ENCODE assay signal across 16 cellular contexts in genomic region chr10:99975106-99975829, GRCh38. TPM values are rescaled to one million over a fixed set of nuclear protein-coding genes. Genes with fewer than 3 reads are reported as not detected.
DNase-seq lines count a peak whose midpoint lies in the region; ATAC-seq and TF ChIP-seq lines count a peak whose summit lies in the region.
"Had no signal": no experiment of that assay in that cellular context is flagged by ENCODE, and none has a peak within 500 bp of the region (broad histone marks: within the 10 kb centered on the region; RNA-seq: fewer than 3 reads in every experiment).

No MANE protein-coding gene starts in this region.

- peak; percentile 59 for DNase-seq in GM12865 (ENCODE audit: low read depth)
- no peak for DNase-seq in adipocyte (ENCODE audit: low read depth)
- DNase-seq in psoas muscle, result no peak
- DNase-seq in NCI-H2196 (lab: John Stamatoyannopoulos, UW; ENCODE audit: unreplicated experiment), result no peak
- DNase-seq in H9, result no peak
- DNase-seq in SKM-1 (lab: John Stamatoyannopoulos, UW; ENCODE audit: unreplicated experiment), result no peak
- DNase-seq in CD4-positive, alpha-beta memory T cell, result no peak
- DNase-seq: activated CD8-positive, alpha-beta memory T cell treated with anti-CD3 and anti-CD28 coated beads, Interleukin-2, amount 10 ng/mL, durations not matched to agents 7 days and 5 days; activated naive CD8-positive, alpha-beta T cell treated with anti-CD3 and anti-CD28 coated beads, Interleukin-2, amount 10 ng/mL, durations not matched to agents 7 days and 5 days; colonic mucosa; H7; NCI-H2171; Peyer's patch had no signal

- peaks cover 0 to 2% of the 10 kb centered on the region in 2 experiments; a peak in 2 of 5 replicates for H3K9me3 Mint-ChIP-seq in H9
- H3K9me3 Mint-ChIP-seq in CD4-positive, alpha-beta memory T cell, result no peaks in the 10 kb centered on the region
- H3K9me3 Mint-ChIP-seq: activated naive CD8-positive, alpha-beta T cell treated with anti-CD3 and anti-CD28 coated beads, Interleukin-2, amount 10 ng/mL, durations not matched to agents 7 days and 5 days; neural crest cell had no signal

- 83 to 88% (median 86%) methylated on average over 8 of the region's 8 CpGs for WGBS in psoas muscle, 3 donors
- no CpG with 5 or more reads among the region's 8 CpGs for WGBS in H9 (ENCODE audit: extremely low coverage, insufficient read length, low lambda C conversion rate)

- no peaks in the 10 kb centered on the region for H3K27me3 Mint-ChIP-seq in H9 (ENCODE audit: low read depth)
- H3K27me3 Mint-ChIP-seq in CD4-positive, alpha-beta memory T cell, result no peaks in the 10 kb centered on the region
- H3K27me3 Mint-ChIP-seq: activated CD8-positive, alpha-beta memory T cell treated with anti-CD3 and anti-CD28 coated beads, Interleukin-2, amount 10 ng/mL, durations not matched to agents 7 days and 5 days; activated naive CD8-positive, alpha-beta T cell treated with anti-CD3 and anti-CD28 coated beads, Interleukin-2, amount 10 ng/mL, durations not matched to agents 7 days and 5 days had no signal

- H3K27me3 ChIP-seq in adipocyte (replicated peaks; ENCODE audit: control insufficient read depth, insufficient read depth, low read length), result no peaks in the 10 kb centered on the region
- H3K27me3 ChIP-seq in psoas muscle (ENCODE audit: insufficient read depth in 3 of 3, low read length in 2 of 3), result no peaks in the 10 kb centered on the region
- H3K27me3 ChIP-seq in H9 (ENCODE audit: insufficient read depth, low read length), result no peaks in the 10 kb centered on the region
- no peaks in the 10 kb centered on the region for H3K27me3 ChIP-seq in CD4-positive, alpha-beta memory T cell (ENCODE audit: insufficient read depth, low read length)
- H3K27me3 ChIP-seq: colonic mucosa, Peyer's patch had no signal

- no peaks in the 10 kb centered on the region for H3K79me2 ChIP-seq in H9 (ENCODE audit: insufficient read depth, low read length)

- H3K79me1 ChIP-seq in H9 (ENCODE audit: insufficient read depth, low read depth, low read length, poor library complexity, severe bottlenecking), result no peaks in the 10 kb centered on the region

- H2AFZ ChIP-seq in H9 (ENCODE audit: low read length), result no peak overlapping the region

- H2BK20ac ChIP-seq in H9 (ENCODE audit: low read depth, low read length, poor library complexity, severe bottlenecking), result no peak overlapping the region

- ATAC-seq in HG03175 (IDR thresholded peaks at IDR 0.05; ENCODE audit: unreplicated experiment), result peak; percentile 48
- ATAC-seq in psoas muscle, result no peak
- ATAC-seq: activated CD8-positive, alpha-beta memory T cell treated with anti-CD3 and anti-CD28 coated beads, Interleukin-2, amount 10 ng/mL, durations not matched to agents 7 days and 5 days had no signal

- H3K36me3 ChIP-seq in adipocyte (ENCODE audit: control insufficient read depth, insufficient read depth, low read length, severe bottlenecking) (peaks cover 20% of the 10 kb centered on the region), psoas muscle (ENCODE audit: insufficient read depth in 1 of 2, low read depth in 1 of 2) (peaks cover 3 to 16% of the 10 kb centered on the region in 2 donors)
- H3K36me3 ChIP-seq in CD4-positive, alpha-beta memory T cell (ENCODE audit: insufficient read depth, low read length), result no peaks in the 10 kb centered on the region
- H3K36me3 ChIP-seq: colonic mucosa had no signal

- H3K18ac ChIP-seq in H9 (ENCODE audit: insufficient read length, low read depth, low read length), result no peak overlapping the region

- no peak overlapping the region for H2BK5ac ChIP-seq in H9 (ENCODE audit: insufficient read length, low read length)

- no peak overlapping the region for H4K91ac ChIP-seq in H9 (ENCODE audit: insufficient read length, low read depth, low read length)

- H3K56ac ChIP-seq in H9 (ENCODE audit: insufficient read length, low read depth, low read length), result no peak overlapping the region

- H3K27ac ChIP-seq in psoas muscle (peak overlapping the region; percentile 56), H9 (ENCODE audit: insufficient read length, low read depth, low read length) (no peak overlapping the region)
- no peak overlapping the region for H3K27ac ChIP-seq in CD4-positive, alpha-beta memory T cell (ENCODE audit: low read depth, low read length)
- H3K27ac ChIP-seq: KMS-11 had no signal

- H3K9me3 ChIP-seq in adipocyte (ENCODE audit: control insufficient read depth, low read length) (no peaks in the 10 kb centered on the region), psoas muscle (no peaks in the 10 kb centered on the region), H9 (ENCODE audit: control insufficient read depth, low read depth, low read length) (no peaks in the 10 kb centered on the region)
- H3K9me3 ChIP-seq in CD4-positive, alpha-beta memory T cell (ENCODE audit: control insufficient read depth in 1 of 2, low read length in 2 of 2), result no peaks in the 10 kb centered on the region
- H3K9me3 ChIP-seq: colonic mucosa, Peyer's patch had no signal

- no peak overlapping the region for H3K4me3 Mint-ChIP-seq in H9
- no peak overlapping the region for H3K4me3 Mint-ChIP-seq in CD4-positive, alpha-beta memory T cell
- H3K4me3 Mint-ChIP-seq: activated CD8-positive, alpha-beta memory T cell treated with anti-CD3 and anti-CD28 coated beads, Interleukin-2, amount 10 ng/mL, durations not matched to agents 7 days and 5 days; activated naive CD8-positive, alpha-beta T cell treated with anti-CD3 and anti-CD28 coated beads, Interleukin-2, amount 10 ng/mL, durations not matched to agents 7 days and 5 days; neural crest cell had no signal

- H3K4me3 ChIP-seq in GM12865 (ENCODE audit: low read depth, low read length) (no peak overlapping the region), adipocyte (ENCODE audit: low read length) (no peak overlapping the region), psoas muscle (no peak overlapping the region)
- no peak overlapping the region for H3K4me3 ChIP-seq in CD4-positive, alpha-beta memory T cell (ENCODE audit: low read length in 2 of 2)
- H3K4me3 ChIP-seq: colonic mucosa, Peyer's patch had no signal

- no peak for TF ChIP-seq CTCF in GM12865 (IDR thresholded peaks at IDR 0.05; ENCODE audit: insufficient read depth, low read depth, low read length, missing control alignments)
- TF ChIP-seq CTCF in psoas muscle (IDR thresholded peaks at IDR 0.05), result no peak
- no peak for TF ChIP-seq CTCF in H9 (conservative IDR thresholded peaks at IDR 0.05)

- no peak overlapping the region for H3K14ac ChIP-seq in H9 (ENCODE audit: insufficient read depth, low read length)

- H3K4me2 ChIP-seq in H9 (ENCODE audit: insufficient read depth, insufficient read length, low read length), result no peak overlapping the region

- H4K8ac ChIP-seq in H9 (replicated peaks; ENCODE audit: insufficient read length, low read depth, low read length), result no peak overlapping the region

- no peak overlapping the region for H2BK120ac ChIP-seq in H9 (ENCODE audit: low read depth, low read length, poor library complexity, severe bottlenecking)

- H4K20me1 ChIP-seq in H9 (ENCODE audit: control insufficient read depth, insufficient read depth, insufficient read length), result no peaks in the 10 kb centered on the region

- H3K9ac ChIP-seq in adipocyte (ENCODE audit: low read length) (peak overlapping the region; percentile 85), H9 (ENCODE audit: extremely low read depth, insufficient read length, low read length) (no peak overlapping the region)
- H3K9ac ChIP-seq: KMS-11 had no signal

- no peak overlapping the region for H3K27ac Mint-ChIP-seq in H9
- no peak overlapping the region for H3K27ac Mint-ChIP-seq in CD4-positive, alpha-beta memory T cell
- H3K27ac Mint-ChIP-seq: activated CD8-positive, alpha-beta memory T cell treated with anti-CD3 and anti-CD28 coated beads, Interleukin-2, amount 10 ng/mL, durations not matched to agents 7 days and 5 days; activated naive CD8-positive, alpha-beta T cell treated with anti-CD3 and anti-CD28 coated beads, Interleukin-2, amount 10 ng/mL, durations not matched to agents 7 days and 5 days had no signal

- H3T11ph ChIP-seq in H9 (ENCODE audit: low read length), result no peak overlapping the region

- POLR2A ChIA-PET in CD4-positive, alpha-beta memory T cell (lab: Charles Lee; ENCODE audit: partially characterized antibody), result no interaction called here

- H3K4me1 ChIP-seq in adipocyte (ENCODE audit: control insufficient read depth, insufficient read depth, low read length) (peaks cover 47% of the 10 kb centered on the region), psoas muscle (peaks cover 34% of the 10 kb centered on the region), H9 (ENCODE audit: insufficient read depth, low read length) (no peaks in the 10 kb centered on the region)
- H3K4me1 ChIP-seq in CD4-positive, alpha-beta memory T cell (ENCODE audit: insufficient read depth, low read length), result no peaks in the 10 kb centered on the region

- no peak overlapping the region for H4K5ac ChIP-seq in H9 (ENCODE audit: insufficient read length, low read depth, low read length)

- H2BK12ac ChIP-seq in H9 (ENCODE audit: insufficient read length, low read depth, low read length), result no peak overlapping the region

- H3K23me2 ChIP-seq in H9 (ENCODE audit: insufficient read length, low read depth, low read length, poor library complexity, severe bottlenecking), result no peaks in the 10 kb centered on the region

- peaks cover 16 to 19% of the 10 kb centered on the region in 2 experiments for H3K4me1 Mint-ChIP-seq in H9
- no peaks in the 10 kb centered on the region for H3K4me1 Mint-ChIP-seq in CD4-positive, alpha-beta memory T cell
- H3K4me1 Mint-ChIP-seq: activated CD8-positive, alpha-beta memory T cell treated with anti-CD3 and anti-CD28 coated beads, Interleukin-2, amount 10 ng/mL, durations not matched to agents 7 days and 5 days had no signal

- intact Hi-C loops in psoas muscle (cut with DNase I), result loop anchor here in 1 of 2 donors (5.0 kb wide), 1 partner anchor 37 kb away; no protein-coding TSS in a partner anchor
- intact Hi-C loops in CD4-positive, alpha-beta memory T cell (cut with micrococcal nuclease), result no loop called here

- no peak overlapping the region for H2BK15ac ChIP-seq in H9 (ENCODE audit: low read depth, low read length)

- no peak overlapping the region for H2AK5ac ChIP-seq in H9 (ENCODE audit: insufficient read length, low read length)

- H3K4ac ChIP-seq in H9 (ENCODE audit: low read depth, low read length), result no peak overlapping the region

- CTCF ChIA-PET in CD4-positive, alpha-beta memory T cell (lab: Charles Lee; ENCODE audit: partially characterized antibody), result interaction anchor here (3.3 kb wide), 1 partner anchor 71 kb away, joined by 10 read pairs; no protein-coding TSS in a partner anchor

- H3K36me3 Mint-ChIP-seq in H9 (ENCODE audit: insufficient read depth in 1 of 3, low read depth in 3 of 3), result peaks cover 7 to 13% (median 12%) of the 10 kb centered on the region in 3 experiments
- peaks cover 2 to 7% of the 10 kb centered on the region in 2 donors for H3K36me3 Mint-ChIP-seq in CD4-positive, alpha-beta memory T cell

- H3K23ac ChIP-seq in H9 (ENCODE audit: insufficient read length, low read depth, low read length), result no peak overlapping the region

RNA-seq across cellular contexts. Expression of gene DNMBP, which starts 34.5 kb away (rescaled TPM):
- total RNA-seq in psoas muscle (10 to 100 TPM; 10.7 to 16.9 (median 12.4) TPM), H9 (2021) (25.0 and 25.6 TPM in 2 replicates)
- 10 to 100 TPM in 1 of 3 donors, 1 to 10 TPM in 2; 6.2 to 11.0 (median 8.3) TPM for polyA plus RNA-seq in psoas muscle
- 1 to 10 TPM; 3.8 to 4.0 TPM for total RNA-seq in CD4-positive, alpha-beta memory T cell
- 1 to 10 TPM in 1 of 2 donors, not detected in 1; 1.4 TPM for polyA plus RNA-seq in CD4-positive, alpha-beta memory T cell
